Comparison of ENCODE assay signal across 27 cellular contexts in genomic region chr13:20939662-20940061, GRCh38. TPM values are rescaled to one million over a fixed set of nuclear protein-coding genes. Genes with fewer than 3 reads are reported as not detected.
DNase-seq lines count a peak whose midpoint lies in the region; ATAC-seq, FAIRE-seq and TF ChIP-seq lines count a peak whose summit lies in the region.
"Had no signal": no experiment of that assay in that cellular context is flagged by ENCODE, and none has a peak within 500 bp of the region (broad histone marks: within the 10 kb centered on the region; RNA-seq: fewer than 3 reads in every experiment).

No MANE protein-coding gene starts in this region.

- no peak overlapping the region for H3K23ac ChIP-seq in mesenchymal stem cell (ENCODE audit: low read length in 2 of 2)

- H3K4me1 Mint-ChIP-seq in natural killer cell treated with Interleukin-12 subunit alpha and Interleukin-12 subunit beta and Interleukin-15 and Interleukin-18, amount 100 ng/mL, for 72 hours (ENCODE audit: low read depth in 2 of 2): peaks cover 4 to 6% of the 10 kb centered on the region in 2 donors

- in situ Hi-C loops in HepG2 (cut with HindIII; ENCODE audit: extremely low pct_ligation_motif_present, low pct_unique_long_range_greater_than_20kb): loop anchor here (10.0 kb wide), 1 partner anchor 235 kb away; the partner anchor contains the start of genes MRPL57 and SKA3

- H3K27me3 ChIP-seq in HepG2 (ENCODE audit: control insufficient read depth in 1 of 2, insufficient read depth in 2 of 2, low read length in 2 of 2) (peaks cover 0 to 17% of the 10 kb centered on the region in 2 experiments; a peak in 2 of 5 replicates), right lobe of liver (no peaks in the 10 kb centered on the region), mesenchymal stem cell (ENCODE audit: control insufficient read depth in 1 of 2, insufficient read depth in 1 of 2, low read length in 2 of 2) (peaks cover 0 to 5% of the 10 kb centered on the region in 2 experiments), adrenal gland (peaks cover 5% of the 10 kb centered on the region)
- H3K27me3 ChIP-seq: SJSA1, stomach, transverse colon had no signal

- H2BK5ac ChIP-seq in mesenchymal stem cell (ENCODE audit: low read depth, low read length, poor library complexity, severe bottlenecking): no peak overlapping the region

- H2AFZ ChIP-seq in HepG2 (ENCODE audit: low read length) (no peak overlapping the region), mesenchymal stem cell (ENCODE audit: low read depth, low read length) (no peak overlapping the region)

- H4K91ac ChIP-seq in mesenchymal stem cell (ENCODE audit: low read length): no peak overlapping the region

- intact Hi-C loops in HepG2 (cut with micrococcal nuclease; ENCODE audit: unreplicated experiment) (loop anchor here (1.0 to 5.0 kb wide), 3 partner anchors 83 to 358 kb away; no protein-coding TSS in a partner anchor), right lobe of liver (cut with DNase I) (loop anchor here in 1 of 2 donors (10.0 kb wide), 1 partner anchor 195 kb away; no protein-coding TSS in a partner anchor), Right ventricle myocardium superior (cut with DNase I) (loop anchor here (5.0 to 10.0 kb wide), 3 partner anchors 193 to 535 kb away; partner anchors contain the start of genes MRPL57 and SKA3), adrenal gland (cut with DNase I) (loop anchor here (5.0 to 10.0 kb wide), 5 partner anchors 135 to 545 kb away; no protein-coding TSS in a partner anchor)

- H3K4me2 ChIP-seq in HepG2 (ENCODE audit: low read depth, low read length) (peak overlapping the region; percentile 55), mesenchymal stem cell (ENCODE audit: low read length, poor library complexity, severe bottlenecking) (no peak overlapping the region)

- POLR2A ChIA-PET in HepG2 (lab: Yijun Ruan, JAX): interaction anchor here (0.7 to 1.1 kb wide), 2 partner anchors 14 to 236 kb away, joined by 4 read pairs; partner anchors contain the start of genes MRPL57 and SKA3

- 0 out of 6 replicates have a peak overlapping the region, but pooled peaks of 1 of the 3 experiments have one; percentile 17 for H3K4me3 ChIP-seq in HepG2 (replicated peaks in 1 of 3; ENCODE audit: insufficient read depth in 1 of 3, low read depth in 2 of 3, low read length in 3 of 3)
- H3K4me3 ChIP-seq in right lobe of liver: no peak overlapping the region
- no peak overlapping the region for H3K4me3 ChIP-seq in mesenchymal stem cell (ENCODE audit: insufficient read depth in 1 of 2, low read depth in 1 of 2, low read length in 2 of 2)
- H3K4me3 ChIP-seq in adrenal gland: no peak overlapping the region
- H3K4me3 ChIP-seq: SJSA1, stomach, transverse colon had no signal

- H3K14ac ChIP-seq in mesenchymal stem cell (ENCODE audit: low read length in 2 of 2): no peak overlapping the region

- H3K9me3 ChIP-seq in HepG2 (ENCODE audit: low read length) (no peaks in the 10 kb centered on the region), right lobe of liver (no peaks in the 10 kb centered on the region), mesenchymal stem cell (ENCODE audit: control insufficient read depth, low read length) (no peaks in the 10 kb centered on the region), adrenal gland (replicated peaks in 1 of 3) (no peaks in the 10 kb centered on the region)
- H3K9me3 ChIP-seq: SJSA1, stomach, transverse colon had no signal

- 4% methylated on average over 3 of the region's 4 CpGs for WGBS in HepG2 (ENCODE audit: low lambda C conversion rate)
- WGBS in right lobe of liver (ENCODE audit: insufficient coverage, low coverage, low lambda C conversion rate, missing lambda C conversion rate): 8% methylated on average over 3 of the region's 4 CpGs
- 69% methylated on average over 4 of the region's 4 CpGs for WGBS in mesenchymal stem cell
- WGBS in adrenal gland, 4 donors: 57 to 83% (median 68%) methylated on average over 1 to 4 of the region's 4 CpGs

- H3K36me3 Mint-ChIP-seq in natural killer cell treated with Interleukin-12 subunit alpha and Interleukin-12 subunit beta and Interleukin-15 and Interleukin-18, amount 100 ng/mL, for 72 hours: no peaks in the 10 kb centered on the region
- H3K36me3 Mint-ChIP-seq: activated CD8-positive, alpha-beta memory T cell treated with anti-CD3 and anti-CD28 coated beads, Interleukin-2, amount 10 ng/mL, durations not matched to agents 7 days and 5 days had no signal

- BruUV-seq in HepG2 (replicated peaks; lab: Mats Ljungman, UMichigan): no TSS peak

- TF ChIP-seq EP300 in HepG2 (IDR thresholded peaks at IDR 0.05; ENCODE audit: low read depth in 2 of 2, low read length in 2 of 2) (no peak), HepG2 (CRISPR knock-in tag; IDR thresholded peaks at IDR 0.05; ENCODE audit: borderline replicate concordance) (no peak)

- H3K4me3 Mint-ChIP-seq in natural killer cell treated with Interleukin-12 subunit alpha and Interleukin-12 subunit beta and Interleukin-15 and Interleukin-18, amount 100 ng/mL, for 72 hours: no peak overlapping the region
- H3K4me3 Mint-ChIP-seq: activated CD8-positive, alpha-beta memory T cell treated with anti-CD3 and anti-CD28 coated beads, Interleukin-2, amount 10 ng/mL, durations not matched to agents 7 days and 5 days; B cell; T-helper 1 cell treated with Interleukin-12 subunit alpha and Interleukin-12 subunit beta and Interleukin-4 antibody, amounts not matched to agents 30 μg/mL and 1 μg/mL, for 36 hours had no signal

- no peak overlapping the region for H3K27ac ChIP-seq in HepG2 (ENCODE audit: extremely low read length, insufficient read depth, low read length)
- H3K27ac ChIP-seq in right lobe of liver: no peak overlapping the region
- H3K27ac ChIP-seq in mesenchymal stem cell (ENCODE audit: low read length, poor library complexity, severe bottlenecking): no peak overlapping the region
- no peak overlapping the region for H3K27ac ChIP-seq in adrenal gland
- H3K27ac ChIP-seq: SJSA1, stomach had no signal

- H3K79me1 ChIP-seq in mesenchymal stem cell (replicated peaks; ENCODE audit: low read length, poor library complexity, severe bottlenecking): no peaks in the 10 kb centered on the region

- TF ChIP-seq RAD21 in HepG2 (CRISPR knock-in tag; IDR thresholded peaks at IDR 0.05): no peak

- H2BK15ac ChIP-seq in mesenchymal stem cell (ENCODE audit: low read depth, poor library complexity, severe bottlenecking): peak overlapping the region; percentile 90

- H3K9me3 Mint-ChIP-seq in natural killer cell treated with Interleukin-12 subunit alpha and Interleukin-12 subunit beta and Interleukin-15 and Interleukin-18, amount 100 ng/mL, for 72 hours: no peaks in the 10 kb centered on the region
- H3K9me3 Mint-ChIP-seq: T-helper 1 cell treated with Interleukin-12 subunit alpha and Interleukin-12 subunit beta and Interleukin-4 antibody, amounts not matched to agents 30 μg/mL and 1 μg/mL, for 36 hours had no signal

- TF ChIP-seq POLR2A in HepG2 (IDR thresholded peaks at IDR 0.05; ENCODE audit: insufficient read depth in 1 of 2, low read depth in 2 of 2, low read length in 2 of 2) (no peak), right lobe of liver (IDR thresholded peaks at IDR 0.05) (no peak), adrenal gland (IDR thresholded peaks at IDR 0.05) (no peak)

- H3K4me1 ChIP-seq in HepG2 (ENCODE audit: insufficient read depth, low read length): peaks cover 41% of the 10 kb centered on the region
- peaks cover 0 to 6% (median 0%) of the 10 kb centered on the region in 4 donors for H3K4me1 ChIP-seq in right lobe of liver
- peaks cover 4% of the 10 kb centered on the region for H3K4me1 ChIP-seq in mesenchymal stem cell (ENCODE audit: control insufficient read depth, insufficient read depth, low read depth, low read length)
- H3K4me1 ChIP-seq in adrenal gland (replicated peaks in 1 of 2): no peaks in the 10 kb centered on the region

- peak overlapping the region in 1 of 2 experiments; percentile 82 for H3K18ac ChIP-seq in mesenchymal stem cell (ENCODE audit: low read depth in 1 of 2, low read length in 2 of 2)

- H2BK120ac ChIP-seq in mesenchymal stem cell (ENCODE audit: low read depth, low read length): peak overlapping the region; percentile 52

- CTCF ChIA-PET in HepG2 (lab: Yijun Ruan, JAX; ENCODE audit: low intra/inter-chr PET ratio, low total read pairs): no interaction called here

- H3K36me3 ChIP-seq in HepG2 (replicated peaks in 1 of 2; ENCODE audit: control insufficient read depth in 1 of 2, insufficient read depth in 2 of 2, low read length in 2 of 2): no peaks in the 10 kb centered on the region
- no peaks in the 10 kb centered on the region for H3K36me3 ChIP-seq in right lobe of liver
- H3K36me3 ChIP-seq in mesenchymal stem cell (ENCODE audit: control insufficient read depth in 1 of 2, insufficient read depth in 2 of 2, low read depth in 1 of 2, low read length in 2 of 2): no peaks in the 10 kb centered on the region
- H3K36me3 ChIP-seq in adrenal gland (replicated peaks in 1 of 2): no peaks in the 10 kb centered on the region
- H3K36me3 ChIP-seq: SJSA1, stomach, transverse colon had no signal

- H4K8ac ChIP-seq in mesenchymal stem cell (ENCODE audit: low read length): peak overlapping the region; percentile 59

- peak overlapping the region; percentile 31 to 83 for H2BK12ac ChIP-seq in mesenchymal stem cell (ENCODE audit: low read length in 2 of 2)

- ATAC-seq in HepG2: peak; percentile 28; the same call in 2 of the 3 replicates
- ATAC-seq in right lobe of liver: no peak
- ATAC-seq in Right ventricle myocardium superior (ENCODE audit: poor library complexity): peak; percentile 80
- no peak for ATAC-seq in GM18517 (IDR thresholded peaks at IDR 0.05; ENCODE audit: unreplicated experiment)
- ATAC-seq in natural killer cell treated with Interleukin-12 subunit alpha and Interleukin-12 subunit beta and Interleukin-15 and Interleukin-18, amount 100 ng/mL, for 72 hours: no peak
- ATAC-seq: activated CD8-positive, alpha-beta memory T cell treated with anti-CD3 and anti-CD28 coated beads, Interleukin-2, amount 10 ng/mL, durations not matched to agents 7 days and 5 days; Panc1 had no signal

- DNase-seq in HepG2 (ENCODE audit: low spot score) (no peak), right lobe of liver (no peak), Right ventricle myocardium superior (no peak), mesenchymal stem cell (no peak), adrenal gland (no peak), iPS-NIHi7 (ENCODE audit: extremely low spot score) (no peak)
- no peak for DNase-seq in natural killer cell treated with Interleukin-12 subunit alpha and Interleukin-12 subunit beta and Interleukin-15 and Interleukin-18, amount 100 ng/mL, for 72 hours (ENCODE audit: low spot score)
- DNase-seq: activated CD4-positive, alpha-beta T cell treated with anti-CD3 and anti-CD28 coated beads for 4 hours; activated CD8-positive, alpha-beta memory T cell treated with anti-CD3 and anti-CD28 coated beads, Interleukin-2, amount 10 ng/mL, durations not matched to agents 7 days and 5 days; activated naive CD4-positive, alpha-beta T cell treated with anti-CD3 and anti-CD28 coated beads, Interleukin-2, amount 50 U/mL, for 16 hours; DMS79 treated with DMSO at 0.1 percent for 48 hours; effector CD8-positive, alpha-beta T cell; head of caudate nucleus; MM.1S; NCI-H1417 treated with DMSO at 0.1 percent for 48 hours; NCI-H510A; NK-92 treated with Interleukin-12 subunit alpha and Interleukin-12 subunit beta, amount 100 ng/mL, for 24 hours; retina; stomach; transverse colon had no signal

- peaks cover 20 to 35% of the 10 kb centered on the region in 2 donors for H3K27me3 Mint-ChIP-seq in natural killer cell treated with Interleukin-12 subunit alpha and Interleukin-12 subunit beta and Interleukin-15 and Interleukin-18, amount 100 ng/mL, for 72 hours

- H2AK5ac ChIP-seq in mesenchymal stem cell (ENCODE audit: low read length, severe bottlenecking): no peak overlapping the region

- no peak overlapping the region for H3K9ac ChIP-seq in HepG2 (ENCODE audit: insufficient read depth, low read depth, low read length)
- peak overlapping the region; percentile 30 for H3K9ac ChIP-seq in mesenchymal stem cell (ENCODE audit: low read length)

- no peaks in the 10 kb centered on the region for H4K20me1 ChIP-seq in HepG2 (ENCODE audit: insufficient read depth, low read length)

- TF ChIP-seq CTCF in HepG2 (CRISPR knock-in tag; IDR thresholded peaks at IDR 0.05) (no peak), right lobe of liver (IDR thresholded peaks at IDR 0.05) (no peak), adrenal gland (IDR thresholded peaks at IDR 0.05) (no peak)

- peak overlapping the region in 1 of 2 experiments; percentile 17 for H3K4ac ChIP-seq in mesenchymal stem cell (ENCODE audit: low read depth in 1 of 2, low read length in 2 of 2)

- peak; percentile 37 for FAIRE-seq in HepG2 (lab: Jason Lieb, UNC)
- FAIRE-seq: GM12892, GM19239 had no signal

- H3K79me2 ChIP-seq in HepG2 (ENCODE audit: insufficient read depth, low read length): no peaks in the 10 kb centered on the region

- H3K27ac Mint-ChIP-seq in natural killer cell treated with Interleukin-12 subunit alpha and Interleukin-12 subunit beta and Interleukin-15 and Interleukin-18, amount 100 ng/mL, for 72 hours: no peak overlapping the region
- H3K27ac Mint-ChIP-seq: activated CD8-positive, alpha-beta memory T cell treated with anti-CD3 and anti-CD28 coated beads, Interleukin-2, amount 10 ng/mL, durations not matched to agents 7 days and 5 days; B cell; T-helper 1 cell treated with Interleukin-12 subunit alpha and Interleukin-12 subunit beta and Interleukin-4 antibody, amounts not matched to agents 30 μg/mL and 1 μg/mL, for 36 hours had no signal

RNA-seq across cellular contexts. Expression of gene XPO4, which starts 37.1 kb away (rescaled TPM):
- total RNA-seq in HepG2 (2016; rRNA removed; fragmentation: Illumina TruSeq; extraction: Trizol) (24.8 and 41.5 TPM in 2 replicates), right lobe of liver (1 to 10 TPM; 4.4 to 9.9 (median 7.2) TPM), Right ventricle myocardium superior (28.3 TPM), adrenal gland (10 to 100 TPM in 6 of 8 donors, 1 to 10 TPM in 2; 8.0 to 20.3 (median 13.0) TPM)
- total RNA-seq in HepG2 (2016; cell fraction: cytosol; rRNA removed; fragmentation: Illumina TruSeq; extraction: Trizol; ENCODE audit: low read depth): 8.7 TPM in 2 replicates
- total RNA-seq in HepG2 (2016; cell fraction: insoluble cytoplasmic fraction; rRNA removed; fragmentation: Illumina TruSeq; extraction: Trizol): 24.4 and 40.6 TPM in 2 replicates
- total RNA-seq in HepG2 (2016; cell fraction: membrane; rRNA removed; fragmentation: Illumina TruSeq; extraction: Trizol): 17.5 and 20.5 TPM in 2 replicates
- 36.7 and 39.7 TPM in 2 replicates for total RNA-seq in HepG2 (2016; cell fraction: nucleus; rRNA removed; fragmentation: Illumina TruSeq; extraction: Trizol)
- polyA plus RNA-seq in HepG2 (2011; rRNA removed) (7.0 and 8.4 TPM in 2 replicates), adrenal gland (10 to 100 TPM in 1 of 3 donors, 1 to 10 TPM in 2; 1.9 to 10.5 (median 2.4) TPM)
- 3.0 and 4.8 TPM in 2 replicates for polyA plus RNA-seq in HepG2 (2011; cell fraction: cytosol; rRNA removed)
- 7.7 and 8.5 TPM in 2 replicates for polyA plus RNA-seq in HepG2 (2011; cell fraction: nucleus; rRNA removed)
- polyA plus RNA-seq in HepG2 (2012): 7.8 and 8.5 TPM in 2 replicates
- 1.9 and 2.1 TPM in 2 replicates for polyA plus RNA-seq in HepG2 (2016; cell fraction: cytosol; fragmentation: Illumina TruSeq; extraction: Trizol; ENCODE audit: low read depth)
- 17.3 and 18.6 TPM in 2 replicates for polyA plus RNA-seq in HepG2 (2016; cell fraction: insoluble cytoplasmic fraction; fragmentation: Illumina TruSeq; extraction: Trizol; ENCODE audit: low read depth)
- polyA plus RNA-seq in HepG2 (2016; cell fraction: membrane; fragmentation: Illumina TruSeq; extraction: Trizol; ENCODE audit: low read depth): 4.7 and 5.9 TPM in 2 replicates
- 21.7 and 22.1 TPM in 2 replicates for polyA plus RNA-seq in HepG2 (2016; cell fraction: nucleus; fragmentation: Illumina TruSeq; extraction: Trizol; ENCODE audit: insufficient read depth, low read depth)
- polyA minus RNA-seq in HepG2 (2011; rRNA and poly(A)+ RNA removed; ENCODE audit: low replicate concordance): 9.7 and 16.9 TPM in 2 replicates
- polyA minus RNA-seq in HepG2 (2011; cell fraction: cytosol; rRNA and poly(A)+ RNA removed): 14.7 and 15.0 TPM in 2 replicates
- 33.3 and 38.0 TPM in 2 replicates for polyA minus RNA-seq in HepG2 (2011; cell fraction: nucleus; rRNA and poly(A)+ RNA removed)
- polyA plus RNA-seq in mesenchymal stem cell (2013, experiment 1 of 2): 6.0 TPM
- 6.0 TPM for polyA plus RNA-seq in mesenchymal stem cell (2013, experiment 2 of 2)
- 10 to 100 TPM; 23.0 to 33.5 TPM for total RNA-seq in natural killer cell treated with Interleukin-12 subunit alpha and Interleukin-12 subunit beta and Interleukin-15 and Interleukin-18, amount 100 ng/mL, for 72 hours

Comparison
In these comparisons a context has a peak if more than half of its experiments do, and no peak if none do; other contexts are left out.
1. ATAC-seq: peak in HepG2 (single experiment) and Right ventricle myocardium superior (single experiment); none in right lobe of liver (0 of 4), GM18517 (single experiment) and natural killer cell treated with Interleukin-12 subunit alpha and Interleukin-12 subunit beta and Interleukin-15 and Interleukin-18, amount 100 ng/mL, for 72 hours (0 of 2).